ENCODE assay signal across 9 cellular contexts in genomic region chr7:47536705-47537611, GRCh38. TPM values are rescaled to one million over a fixed set of nuclear protein-coding genes. Genes with fewer than 3 reads are reported as not detected.
DNase-seq lines count a peak whose midpoint lies in the region; ATAC-seq, FAIRE-seq and TF ChIP-seq lines count a peak whose summit lies in the region.
"Had no signal": no experiment of that assay in that cellular context is flagged by ENCODE, and none has a peak within 500 bp of the region (broad histone marks: within the 10 kb centered on the region; RNA-seq: fewer than 3 reads in every experiment).

No MANE protein-coding gene starts in this region.

- peak; percentile 51 for ATAC-seq in omental fat pad (ENCODE audit: low FRiP score)
- ATAC-seq in GM18870 (IDR thresholded peaks at IDR 0.05; ENCODE audit: unreplicated experiment) = no peak
- ATAC-seq in GM21526 (IDR thresholded peaks at IDR 0.05; ENCODE audit: low FRiP score, unreplicated experiment) = no peak

- peaks cover 38% of the 10 kb centered on the region for H3K4me1 ChIP-seq in SJCRH30

- DNase-seq in AG20443 (ENCODE audit: low spot score) (peak; percentile 94), SJCRH30 (peak; percentile 38 to 49), frontal cortex (ENCODE audit: low spot score in 2 of 2) (peak; percentile 34 to 62), omental fat pad (ENCODE audit: low spot score) (no peak), GM12891 (ENCODE audit: insufficient read length, low spot score) (no peak)
- DNase-seq in stimulated activated CD4-positive, alpha-beta T cell treated with anti-CD3 and anti-CD28 coated beads, Interleukin-2, amount 100 ng/mL, for 24 hours = no peak

- H3K27me3 ChIP-seq in SJCRH30 = no peaks in the 10 kb centered on the region

- FAIRE-seq in frontal cortex (lab: Jason Lieb, UNC) (no peak), GM12891 (lab: Jason Lieb, UNC) (no peak)
- FAIRE-seq: islet of Langerhans had no signal

- no peaks in the 10 kb centered on the region for H3K36me3 ChIP-seq in SJCRH30

- no peak for TF ChIP-seq CTCF in omental fat pad (IDR thresholded peaks at IDR 0.05)

- H3K9me3 ChIP-seq in SJCRH30 (replicated peaks) = no peaks in the 10 kb centered on the region

- TF ChIP-seq POLR2A in GM12891 (IDR thresholded peaks at IDR 0.05; ENCODE audit: low read depth, low read length) = no peak

- H3K27ac ChIP-seq in SJCRH30 = peak overlapping the region; percentile 78; the same call in 1 of the 2 replicates

- H3K4me3 ChIP-seq in SJCRH30 = peak overlapping the region; percentile 56

TF ChIP-seq in GM12891, 5 proteins besides CTCF, POLR2A, EP300 and RAD21:
- TF ChIP-seq PAX5 (IDR thresholded peaks at IDR 0.05; ENCODE audit: insufficient read depth, low read length, severe bottlenecking) (no peak), SPI1 (IDR thresholded peaks at IDR 0.05; ENCODE audit: low read depth, low read length) (no peak), POU2F2 (IDR thresholded peaks at IDR 0.05; ENCODE audit: low read depth, low read length) (no peak)

RNA-seq across cellular contexts. Expression of gene TNS3, which starts 45.0 kb away (rescaled TPM):
- total RNA-seq in SJCRH30 (2014; rRNA removed; shearing (Covaris generic)) = 57.6 and 65.1 TPM in 2 replicates
- total RNA-seq in frontal cortex (6.1 TPM), omental fat pad (100 to 1,000 TPM in 2 of 4 donors, 10 to 100 TPM in 2; 70.9 to 112 (median 98.6) TPM)
- 3.1 TPM for polyA plus RNA-seq in GM12891 (2012; ENCODE audit: low read depth, missing spikeins)

Comparison
In these comparisons a context has a peak if more than half of its experiments do, and no peak if none do; other contexts are left out.
1. DNase-seq: peak in AG20443 (single experiment), SJCRH30 (2 of 2) and frontal cortex (2 of 2); none in omental fat pad (single experiment), stimulated activated CD4-positive, alpha-beta T cell treated with anti-CD3 and anti-CD28 coated beads, Interleukin-2, amount 100 ng/mL, for 24 hours (0 of 2) and GM12891 (single experiment).